8 cellular contexts compared by ENCODE assay signal in genomic region chr14:36660736-36661505, GRCh38. TPM values are rescaled to one million over a fixed set of nuclear protein-coding genes. Genes with fewer than 3 reads are reported as not detected.
DNase-seq lines count a peak whose midpoint lies in the region; ATAC-seq and TF ChIP-seq lines count a peak whose summit lies in the region.

No MANE protein-coding gene starts in this region.

- peaks cover 14 to 100% (median 100%) of the 10 kb centered on the region in 7 donors for H3K27me3 ChIP-seq in spleen (replicated peaks in 1 of 7)

- H3K4me3 Mint-ChIP-seq in neural crest cell: peak overlapping the region; percentile 87

- in situ Hi-C loops in astrocyte of the cerebellum (cut with HindIII; ENCODE audit: low sequenced_read_pairs): no loop called here

- no peaks in the 10 kb centered on the region for H3K9me3 Mint-ChIP-seq in neural crest cell

- H3K36me3 ChIP-seq in spleen: no peaks in the 10 kb centered on the region

- DNase-seq in DMS153 (lab: John Stamatoyannopoulos, UW): peak; percentile 24
- DNase-seq in LNCaP clone FGC (ENCODE audit: low read depth): no peak
- DNase-seq in astrocyte of the cerebellum (ENCODE audit: low read depth): no peak
- no peak for DNase-seq in neural crest cell (ENCODE audit: low read depth, low spot score)
- no peak for DNase-seq in stimulated activated CD4-positive, alpha-beta T cell treated with anti-CD3 and anti-CD28 coated beads, Interleukin-4, amount 100 ng/mL, for 1 hour
- DNase-seq in spleen: no peak
- DNase-seq in superior temporal gyrus (ENCODE audit: extremely low spot score): no peak

- WGBS in spleen, 5 donors: 8 to 14% (median 10%) methylated on average over 29 to 35 of the region's 35 CpGs

- H3K27me3 Mint-ChIP-seq in neural crest cell (ENCODE audit: low read depth): peaks cover 100% of the 10 kb centered on the region

- intact Hi-C loops in spleen (cut with DNase I; ENCODE audit: low total_unique reads): no loop called here

- ATAC-seq in GM21576 (IDR thresholded peaks at IDR 0.05; ENCODE audit: unreplicated experiment): no peak

- TF ChIP-seq CTCF in LNCaP clone FGC (IDR thresholded peaks at IDR 0.05; ENCODE audit: control insufficient read depth, extremely low read depth, insufficient read depth): no peak
- no peak for TF ChIP-seq CTCF in astrocyte of the cerebellum (IDR thresholded peaks at IDR 0.05; ENCODE audit: low read depth, low read length, missing control alignments)
- TF ChIP-seq CTCF in neural crest cell (conservative IDR thresholded peaks at IDR 0.05): no peak
- no peak for TF ChIP-seq CTCF in spleen (IDR thresholded peaks at IDR 0.05 in 8 of 11, conservative IDR thresholded peaks at IDR 0.05 in 3 of 11)

- no peak for TF ChIP-seq POLR2A in spleen (IDR thresholded peaks at IDR 0.05)

- peak overlapping the region; percentile 72 for H3K4me3 ChIP-seq in LNCaP clone FGC (ENCODE audit: low read depth, low read length)
- H3K4me3 ChIP-seq in astrocyte of the cerebellum (ENCODE audit: low read depth, low read length): peak overlapping the region; percentile 36
- H3K4me3 ChIP-seq in spleen: peak overlapping the region in 4 of 8 donors; percentile 21 to 60 (median 24)

- H3K4me1 ChIP-seq in spleen: peaks cover 15 to 81% (median 59%) of the 10 kb centered on the region in 6 donors

- peaks cover 35% of the 10 kb centered on the region for H3K4me1 Mint-ChIP-seq in neural crest cell

- no peak overlapping the region for H3K27ac Mint-ChIP-seq in neural crest cell (ENCODE audit: unreplicated experiment)

- H3K36me3 Mint-ChIP-seq in neural crest cell (ENCODE audit: low read depth): no peaks in the 10 kb centered on the region

- no peak overlapping the region for H3K27ac ChIP-seq in spleen

- H3K9me3 ChIP-seq in spleen: peaks cover 0 to 15% (median 0%) of the 10 kb centered on the region in 8 donors

RNA-seq across cellular contexts. Expression of gene PAX9, which starts 0.7 kb away (rescaled TPM):
- total RNA-seq in neural crest cell (not detected in 2 replicates), spleen (under 1 TPM in 4 of 7 donors, not detected in 3; 0.07 to 0.43 (median 0.17) TPM)
- under 1 TPM; 0.02 to 0.06 (median 0.02) TPM for polyA plus RNA-seq in spleen
